In genomic region chr6:159951772-159952171, GRCh38 we compare ENCODE assay signal across 18 cellular contexts.
"Had no signal": no experiment of that assay in that cellular context is flagged by ENCODE, and none has a peak within 500 bp of the region (broad histone marks: within the 10 kb centered on the region; RNA-seq: fewer than 3 reads in every experiment).

No MANE protein-coding gene starts in this region.

- H3K9me3 ChIP-seq: ascending aorta, breast epithelium, pancreas, SK-N-SH, transverse colon had no signal

- H3K27me3 ChIP-seq: ascending aorta, breast epithelium, neural progenitor cell, pancreas, transverse colon had no signal

- H3K4me3 ChIP-seq: ascending aorta, breast epithelium, dorsolateral prefrontal cortex, lung, neural progenitor cell, pancreas, transverse colon had no signal

- H3K36me3 ChIP-seq: ascending aorta, breast epithelium, neural progenitor cell, pancreas, transverse colon had no signal

- H2AFZ ChIP-seq: neural progenitor cell had no signal

- H3K27ac ChIP-seq: ascending aorta, neural progenitor cell, pancreas, transverse colon had no signal

- H3K4me1 ChIP-seq: ascending aorta, breast epithelium, neural progenitor cell, pancreas had no signal

- H3K4me2 ChIP-seq: neural progenitor cell, SK-N-SH had no signal

- DNase-seq: activated CD4-positive, CD25-positive, alpha-beta regulatory T cell treated with anti-CD3 and anti-CD28 coated beads, Interleukin-2, amount 50 U/mL, for 72 hours; activated naive CD8-positive, alpha-beta T cell treated with anti-CD3 and anti-CD28 coated beads, Interleukin-2, amount 10 ng/mL, durations not matched to agents 7 days and 5 days; dorsolateral prefrontal cortex; hippocampal formation; midbrain; pancreas; SK-N-SH; stimulated activated CD4-positive, alpha-beta T cell treated with anti-CD3 and anti-CD28 coated beads, Interleukin-15, amount 100 ng/mL, for 24 hours; stimulated activated CD4-positive, alpha-beta T cell treated with anti-CD3 and anti-CD28 coated beads, Interleukin-4, amount 100 ng/mL, for 1 hour; stimulated activated naive CD4-positive, alpha-beta T cell; T-cell; transverse colon had no signal

- FAIRE-seq: keratinocyte, pancreas had no signal

- ATAC-seq: esophagus mucosa, pancreas, T-cell had no signal

- H3K9ac ChIP-seq: neural progenitor cell, SK-N-SH had no signal
